1 cellular context compared by ENCODE assay signal in genomic region chr3:124705552-124705951, GRCh38.
TF ChIP-seq lines count a peak whose summit lies in the region.

No MANE protein-coding gene starts in this region.

TF ChIP-seq in H1, 55 proteins besides CTCF, POLR2A, EP300 and RAD21:
- TF ChIP-seq CBX8 (IDR thresholded peaks at IDR 0.05; ENCODE audit: borderline replicate concordance, low read depth, low read length) (no peak), SIRT6 (IDR thresholded peaks at IDR 0.05; ENCODE audit: low read length) (no peak)
